12 cellular contexts compared by ENCODE assay signal in the genomic region with DNA sequence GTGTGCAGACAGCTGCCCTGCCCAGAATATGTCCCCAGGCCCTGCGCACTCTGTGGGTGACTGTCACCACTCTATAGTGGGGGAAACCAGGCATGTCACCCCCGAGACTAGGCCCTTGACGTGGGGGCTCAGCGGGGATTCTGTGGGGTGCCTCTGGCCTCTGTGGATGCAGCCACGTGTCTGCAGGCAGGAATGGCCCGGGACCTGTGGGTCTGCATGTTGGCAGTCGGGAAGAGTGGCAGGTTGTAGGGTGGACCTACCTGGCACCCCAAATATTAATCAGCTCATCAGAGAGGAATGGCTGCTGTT. TPM values are rescaled to one million over a fixed set of nuclear protein-coding genes. Genes with fewer than 3 reads are reported as not detected.
A peak's percentile ranks its signal among the peaks of the same experiment; 100 is the strongest.
DNase-seq lines count a peak whose midpoint lies in the region; ATAC-seq and TF ChIP-seq lines count a peak whose summit lies in the region.
"Had no signal": no experiment of that assay in that cellular context is flagged by ENCODE, and none has a peak within 500 bp of the region (broad histone marks: within the 10 kb centered on the region; RNA-seq: fewer than 3 reads in every experiment).

No MANE protein-coding gene starts in this region.

- no peaks in the 10 kb centered on the region for H3K36me3 ChIP-seq in kidney epithelial cell (ENCODE audit: control insufficient read depth, insufficient read depth, low read length)

- no peaks in the 10 kb centered on the region for H3K9me3 Mint-ChIP-seq in activated T-helper 17 cell treated with anti-CD3 and anti-CD28 coated beads, Interleukin-2, amount 50 U/mL, for 72 hours
- no peaks in the 10 kb centered on the region for H3K9me3 Mint-ChIP-seq in stimulated activated effector memory CD8-positive, alpha-beta T cell treated with anti-CD3 and anti-CD28 coated beads, Interleukin-12 subunit alpha, Interleukin-12 subunit beta, amount 100 ng/mL, for 72 hours

- no peaks in the 10 kb centered on the region for H3K27me3 Mint-ChIP-seq in activated T-helper 17 cell treated with anti-CD3 and anti-CD28 coated beads, Interleukin-2, amount 50 U/mL, for 72 hours

- peak overlapping the region; percentile 100 for H3K4me3 Mint-ChIP-seq in activated T-helper 17 cell treated with anti-CD3 and anti-CD28 coated beads, Interleukin-2, amount 50 U/mL, for 72 hours
- peak overlapping the region; percentile 100 for H3K4me3 Mint-ChIP-seq in stimulated activated effector memory CD8-positive, alpha-beta T cell treated with anti-CD3 and anti-CD28 coated beads, Interleukin-12 subunit alpha, Interleukin-12 subunit beta, amount 100 ng/mL, for 72 hours

- peak; percentile 26 for DNase-seq in activated CD4-positive, alpha-beta T cell treated with anti-CD3 and anti-CD28 coated beads for 48 hours
- DNase-seq in activated CD4-positive, alpha-beta T cell treated with anti-CD3 and anti-CD28 coated beads, Interleukin-2, amount 50 U/mL, for 1 hour, result no peak
- DNase-seq in kidney epithelial cell (ENCODE audit: low read depth) (no peak), nucleus accumbens (lab: John Stamatoyannopoulos, UW) (no peak), NCI-H2227 treated with DMSO at 0.1 percent for 48 hours (lab: John Stamatoyannopoulos, UW) (no peak)
- DNase-seq in stimulated activated effector memory CD8-positive, alpha-beta T cell treated with anti-CD3 and anti-CD28 coated beads, Interleukin-12 subunit alpha, Interleukin-12 subunit beta, amount 100 ng/mL, for 72 hours (ENCODE audit: low spot score in 2 of 2), result no peak
- DNase-seq: kidney glomerular epithelial cell, NCI-H2171 had no signal

- H3K36me3 Mint-ChIP-seq in activated T-helper 17 cell treated with anti-CD3 and anti-CD28 coated beads, Interleukin-2, amount 50 U/mL, for 72 hours (ENCODE audit: low read depth), result peaks cover 65% of the 10 kb centered on the region
- peaks cover 77% of the 10 kb centered on the region for H3K36me3 Mint-ChIP-seq in stimulated activated effector memory CD8-positive, alpha-beta T cell treated with anti-CD3 and anti-CD28 coated beads, Interleukin-12 subunit alpha, Interleukin-12 subunit beta, amount 100 ng/mL, for 72 hours

- H3K4me1 Mint-ChIP-seq in activated T-helper 17 cell treated with anti-CD3 and anti-CD28 coated beads, Interleukin-2, amount 50 U/mL, for 72 hours, result peaks cover 27% of the 10 kb centered on the region
- peaks cover 59% of the 10 kb centered on the region for H3K4me1 Mint-ChIP-seq in stimulated activated effector memory CD8-positive, alpha-beta T cell treated with anti-CD3 and anti-CD28 coated beads, Interleukin-12 subunit alpha, Interleukin-12 subunit beta, amount 100 ng/mL, for 72 hours

- ATAC-seq in activated T-helper 17 cell treated with anti-CD3 and anti-CD28 coated beads, Interleukin-2, amount 50 U/mL, for 72 hours (replicated peaks), result no peak
- no peak for ATAC-seq in stimulated activated effector memory CD8-positive, alpha-beta T cell treated with anti-CD3 and anti-CD28 coated beads, Interleukin-12 subunit alpha, Interleukin-12 subunit beta, amount 100 ng/mL, for 72 hours
- no peak for ATAC-seq in GM21367 (IDR thresholded peaks at IDR 0.05; ENCODE audit: unreplicated experiment)

- no peak for TF ChIP-seq CTCF in kidney epithelial cell (IDR thresholded peaks at IDR 0.05; ENCODE audit: insufficient read depth, low read length, poor library complexity, severe bottlenecking)

- H3K27ac Mint-ChIP-seq in activated T-helper 17 cell treated with anti-CD3 and anti-CD28 coated beads, Interleukin-2, amount 50 U/mL, for 72 hours, result peak overlapping the region; percentile 99
- peak overlapping the region; percentile 100 for H3K27ac Mint-ChIP-seq in stimulated activated effector memory CD8-positive, alpha-beta T cell treated with anti-CD3 and anti-CD28 coated beads, Interleukin-12 subunit alpha, Interleukin-12 subunit beta, amount 100 ng/mL, for 72 hours

- H3K27me3 ChIP-seq in kidney epithelial cell (ENCODE audit: control insufficient read depth, insufficient read depth, low read length), result no peaks in the 10 kb centered on the region

- H3K4me3 ChIP-seq in kidney epithelial cell (ENCODE audit: low read depth, low read length), result peak overlapping the region; percentile 9

RNA-seq across cellular contexts. Expression of gene IL32, which starts 1.0 kb away (rescaled TPM):
- 1,000 to 10,000 TPM; 3,603 to 3,666 TPM for total RNA-seq in activated T-helper 17 cell treated with anti-CD3 and anti-CD28 coated beads, Interleukin-2, amount 50 U/mL, for 72 hours
- total RNA-seq in kidney epithelial cell, result 621 and 682 TPM in 2 replicates

RNA-seq across cellular contexts. Expression of gene MMP25, which starts 20.0 kb away (rescaled TPM):
- 1 to 10 TPM; 5.9 to 7.1 TPM for total RNA-seq in activated T-helper 17 cell treated with anti-CD3 and anti-CD28 coated beads, Interleukin-2, amount 50 U/mL, for 72 hours
- total RNA-seq in kidney epithelial cell, result 0.17 TPM in 1 of 2 replicates, not detected in the other
- total RNA-seq: HT-29 had no signal

RNA-seq across cellular contexts. Expression of gene BICDL2, which starts 29.6 kb away (rescaled TPM):
- 10 to 100 TPM in 1 of 2 donors, 1 to 10 TPM in 1; 1.1 to 12.1 TPM for total RNA-seq in activated T-helper 17 cell treated with anti-CD3 and anti-CD28 coated beads, Interleukin-2, amount 50 U/mL, for 72 hours
- total RNA-seq in kidney epithelial cell, result 6.9 and 9.2 TPM in 2 replicates
- total RNA-seq: temporal lobe had no signal

RNA-seq across cellular contexts. Expression of gene ZSCAN10, which starts 32.7 kb away (rescaled TPM):
- total RNA-seq in activated T-helper 17 cell treated with anti-CD3 and anti-CD28 coated beads, Interleukin-2, amount 50 U/mL, for 72 hours, result under 1 TPM; 0.34 to 0.45 TPM
- not detected in 2 replicates for total RNA-seq in kidney epithelial cell
- total RNA-seq: HT-29 had no signal

RNA-seq across cellular contexts. Expression of gene THOC6, which starts 42.6 kb away (rescaled TPM):
- 10 to 100 TPM; 49.8 to 68.1 TPM for total RNA-seq in activated T-helper 17 cell treated with anti-CD3 and anti-CD28 coated beads, Interleukin-2, amount 50 U/mL, for 72 hours
- 12.2 and 17.0 TPM in 2 replicates for total RNA-seq in kidney epithelial cell
